ENCODE assay signal across 1 cellular context in the genomic region with DNA sequence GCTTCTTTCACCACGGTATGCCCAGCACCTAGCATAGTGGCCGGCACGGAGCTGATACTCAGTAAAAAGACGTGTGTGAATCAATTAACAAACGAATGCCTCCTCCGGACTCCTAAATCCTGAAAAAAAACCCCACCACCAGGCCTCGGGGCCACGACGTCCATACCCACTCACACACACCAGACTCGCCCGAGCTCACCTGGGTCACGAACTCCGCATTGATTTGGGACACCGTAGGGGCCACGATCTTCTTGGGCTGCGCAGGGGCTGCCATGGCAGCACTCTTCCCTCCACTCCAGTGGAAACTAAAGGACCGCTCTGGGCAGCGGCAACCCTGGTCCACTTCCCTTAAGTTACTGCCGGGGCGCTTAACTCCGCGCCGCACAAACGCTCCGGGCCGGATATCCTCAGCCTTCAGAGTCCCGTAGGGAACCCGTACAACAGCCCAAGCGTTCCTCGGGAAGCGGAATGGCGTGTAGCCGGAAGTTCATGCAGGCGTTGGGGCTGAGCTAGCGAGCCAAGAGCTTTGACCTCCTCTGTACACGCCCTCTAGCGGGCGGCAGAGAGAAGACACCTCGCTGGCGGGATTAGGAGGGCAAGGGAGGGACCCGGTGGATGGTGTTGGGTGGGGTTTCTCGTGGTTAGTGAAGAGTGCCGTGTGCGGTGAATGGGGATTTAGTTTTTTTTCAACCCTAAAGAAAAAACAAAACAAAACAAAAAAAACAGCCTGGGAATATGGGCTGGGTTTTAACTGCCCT.
TF ChIP-seq lines count a peak whose summit lies in the region.

A gene (minus strand): TSS at position 403 of the 758 bp plus-strand sequence. CDS start 129 bp downstream, at position 274.

TF ChIP-seq in HepG2, 621 proteins besides CTCF, POLR2A, EP300 and RAD21 (continued from another document and continues in another):
- TF ChIP-seq, protein P1, sequence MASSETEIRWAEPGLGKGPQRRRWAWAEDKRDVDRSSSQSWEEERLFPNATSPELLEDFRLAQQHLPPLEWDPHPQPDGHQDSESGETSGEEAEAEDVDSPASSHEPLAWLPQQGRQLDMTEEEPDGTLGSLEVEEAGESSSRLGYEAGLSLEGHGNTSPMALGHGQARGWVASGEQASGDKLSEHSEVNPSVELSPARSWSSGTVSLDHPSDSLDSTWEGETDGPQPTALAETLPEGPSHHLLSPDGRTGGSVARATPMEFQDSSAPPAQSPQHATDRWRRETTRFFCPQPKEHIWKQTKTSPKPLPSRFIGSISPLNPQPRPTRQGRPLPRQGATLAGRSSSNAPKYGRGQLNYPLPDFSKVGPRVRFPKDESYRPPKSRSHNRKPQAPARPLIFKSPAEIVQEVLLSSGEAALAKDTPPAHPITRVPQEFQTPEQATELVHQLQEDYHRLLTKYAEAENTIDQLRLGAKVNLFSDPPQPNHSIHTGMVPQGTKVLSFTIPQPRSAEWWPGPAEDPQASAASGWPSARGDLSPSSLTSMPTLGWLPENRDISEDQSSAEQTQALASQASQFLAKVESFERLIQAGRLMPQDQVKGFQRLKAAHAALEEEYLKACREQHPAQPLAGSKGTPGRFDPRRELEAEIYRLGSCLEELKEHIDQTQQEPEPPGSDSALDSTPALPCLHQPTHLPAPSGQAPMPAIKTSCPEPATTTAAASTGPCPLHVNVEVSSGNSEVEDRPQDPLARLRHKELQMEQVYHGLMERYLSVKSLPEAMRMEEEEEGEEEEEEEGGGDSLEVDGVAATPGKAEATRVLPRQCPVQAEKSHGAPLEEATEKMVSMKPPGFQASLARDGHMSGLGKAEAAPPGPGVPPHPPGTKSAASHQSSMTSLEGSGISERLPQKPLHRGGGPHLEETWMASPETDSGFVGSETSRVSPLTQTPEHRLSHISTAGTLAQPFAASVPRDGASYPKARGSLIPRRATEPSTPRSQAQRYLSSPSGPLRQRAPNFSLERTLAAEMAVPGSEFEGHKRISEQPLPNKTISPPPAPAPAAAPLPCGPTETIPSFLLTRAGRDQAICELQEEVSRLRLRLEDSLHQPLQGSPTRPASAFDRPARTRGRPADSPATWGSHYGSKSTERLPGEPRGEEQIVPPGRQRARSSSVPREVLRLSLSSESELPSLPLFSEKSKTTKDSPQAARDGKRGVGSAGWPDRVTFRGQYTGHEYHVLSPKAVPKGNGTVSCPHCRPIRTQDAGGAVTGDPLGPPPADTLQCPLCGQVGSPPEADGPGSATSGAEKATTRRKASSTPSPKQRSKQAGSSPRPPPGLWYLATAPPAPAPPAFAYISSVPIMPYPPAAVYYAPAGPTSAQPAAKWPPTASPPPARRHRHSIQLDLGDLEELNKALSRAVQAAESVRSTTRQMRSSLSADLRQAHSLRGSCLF (CRISPR knock-in tag; IDR thresholded peaks at IDR 0.05; ENCODE audit: borderline replicate concordance), result no peak
- TF ChIP-seq, protein P2, sequence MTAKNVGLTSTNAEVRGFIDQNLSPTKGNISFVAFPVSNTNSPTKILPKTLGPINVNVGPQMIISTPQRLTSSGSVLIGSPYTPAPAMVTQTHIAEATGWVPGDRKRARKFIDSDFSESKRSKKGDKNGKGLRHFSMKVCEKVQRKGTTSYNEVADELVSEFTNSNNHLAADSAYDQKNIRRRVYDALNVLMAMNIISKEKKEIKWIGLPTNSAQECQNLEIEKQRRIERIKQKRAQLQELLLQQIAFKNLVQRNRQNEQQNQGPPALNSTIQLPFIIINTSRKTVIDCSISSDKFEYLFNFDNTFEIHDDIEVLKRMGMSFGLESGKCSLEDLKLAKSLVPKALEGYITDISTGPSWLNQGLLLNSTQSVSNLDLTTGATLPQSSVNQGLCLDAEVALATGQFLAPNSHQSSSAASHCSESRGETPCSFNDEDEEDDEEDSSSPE (CRISPR knock-in tag; IDR thresholded peaks at IDR 0.05), result peak; percentile 72
- TF ChIP-seq, protein P3, sequence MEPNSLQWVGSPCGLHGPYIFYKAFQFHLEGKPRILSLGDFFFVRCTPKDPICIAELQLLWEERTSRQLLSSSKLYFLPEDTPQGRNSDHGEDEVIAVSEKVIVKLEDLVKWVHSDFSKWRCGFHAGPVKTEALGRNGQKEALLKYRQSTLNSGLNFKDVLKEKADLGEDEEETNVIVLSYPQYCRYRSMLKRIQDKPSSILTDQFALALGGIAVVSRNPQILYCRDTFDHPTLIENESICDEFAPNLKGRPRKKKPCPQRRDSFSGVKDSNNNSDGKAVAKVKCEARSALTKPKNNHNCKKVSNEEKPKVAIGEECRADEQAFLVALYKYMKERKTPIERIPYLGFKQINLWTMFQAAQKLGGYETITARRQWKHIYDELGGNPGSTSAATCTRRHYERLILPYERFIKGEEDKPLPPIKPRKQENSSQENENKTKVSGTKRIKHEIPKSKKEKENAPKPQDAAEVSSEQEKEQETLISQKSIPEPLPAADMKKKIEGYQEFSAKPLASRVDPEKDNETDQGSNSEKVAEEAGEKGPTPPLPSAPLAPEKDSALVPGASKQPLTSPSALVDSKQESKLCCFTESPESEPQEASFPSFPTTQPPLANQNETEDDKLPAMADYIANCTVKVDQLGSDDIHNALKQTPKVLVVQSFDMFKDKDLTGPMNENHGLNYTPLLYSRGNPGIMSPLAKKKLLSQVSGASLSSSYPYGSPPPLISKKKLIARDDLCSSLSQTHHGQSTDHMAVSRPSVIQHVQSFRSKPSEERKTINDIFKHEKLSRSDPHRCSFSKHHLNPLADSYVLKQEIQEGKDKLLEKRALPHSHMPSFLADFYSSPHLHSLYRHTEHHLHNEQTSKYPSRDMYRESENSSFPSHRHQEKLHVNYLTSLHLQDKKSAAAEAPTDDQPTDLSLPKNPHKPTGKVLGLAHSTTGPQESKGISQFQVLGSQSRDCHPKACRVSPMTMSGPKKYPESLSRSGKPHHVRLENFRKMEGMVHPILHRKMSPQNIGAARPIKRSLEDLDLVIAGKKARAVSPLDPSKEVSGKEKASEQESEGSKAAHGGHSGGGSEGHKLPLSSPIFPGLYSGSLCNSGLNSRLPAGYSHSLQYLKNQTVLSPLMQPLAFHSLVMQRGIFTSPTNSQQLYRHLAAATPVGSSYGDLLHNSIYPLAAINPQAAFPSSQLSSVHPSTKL (CRISPR knock-in tag; IDR thresholded peaks at IDR 0.05), result peak; percentile 77
- peak; percentile 53; the same call in 1 of the 2 replicates for TF ChIP-seq ZSCAN21 (CRISPR knock-in tag; IDR thresholded peaks at IDR 0.05; ENCODE audit: borderline replicate concordance)
- no peak for TF ChIP-seq WIZ (CRISPR knock-in tag; IDR thresholded peaks at IDR 0.05)
- no peak for TF ChIP-seq CEBPG (CRISPR knock-in tag; IDR thresholded peaks at IDR 0.05)
- peak; percentile 82 for TF ChIP-seq FOXA3 (CRISPR knock-in tag; IDR thresholded peaks at IDR 0.05)
- TF ChIP-seq HES4 (CRISPR knock-in tag; IDR thresholded peaks at IDR 0.05; ENCODE audit: borderline replicate concordance), result no peak
- peak; percentile 87 for TF ChIP-seq BORCS8-MEF2B (CRISPR knock-in tag; IDR thresholded peaks at IDR 0.05)
- TF ChIP-seq, protein P4, sequence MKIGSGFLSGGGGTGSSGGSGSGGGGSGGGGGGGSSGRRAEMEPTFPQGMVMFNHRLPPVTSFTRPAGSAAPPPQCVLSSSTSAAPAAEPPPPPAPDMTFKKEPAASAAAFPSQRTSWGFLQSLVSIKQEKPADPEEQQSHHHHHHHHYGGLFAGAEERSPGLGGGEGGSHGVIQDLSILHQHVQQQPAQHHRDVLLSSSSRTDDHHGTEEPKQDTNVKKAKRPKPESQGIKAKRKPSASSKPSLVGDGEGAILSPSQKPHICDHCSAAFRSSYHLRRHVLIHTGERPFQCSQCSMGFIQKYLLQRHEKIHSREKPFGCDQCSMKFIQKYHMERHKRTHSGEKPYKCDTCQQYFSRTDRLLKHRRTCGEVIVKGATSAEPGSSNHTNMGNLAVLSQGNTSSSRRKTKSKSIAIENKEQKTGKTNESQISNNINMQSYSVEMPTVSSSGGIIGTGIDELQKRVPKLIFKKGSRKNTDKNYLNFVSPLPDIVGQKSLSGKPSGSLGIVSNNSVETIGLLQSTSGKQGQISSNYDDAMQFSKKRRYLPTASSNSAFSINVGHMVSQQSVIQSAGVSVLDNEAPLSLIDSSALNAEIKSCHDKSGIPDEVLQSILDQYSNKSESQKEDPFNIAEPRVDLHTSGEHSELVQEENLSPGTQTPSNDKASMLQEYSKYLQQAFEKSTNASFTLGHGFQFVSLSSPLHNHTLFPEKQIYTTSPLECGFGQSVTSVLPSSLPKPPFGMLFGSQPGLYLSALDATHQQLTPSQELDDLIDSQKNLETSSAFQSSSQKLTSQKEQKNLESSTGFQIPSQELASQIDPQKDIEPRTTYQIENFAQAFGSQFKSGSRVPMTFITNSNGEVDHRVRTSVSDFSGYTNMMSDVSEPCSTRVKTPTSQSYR (CRISPR knock-in tag; IDR thresholded peaks at IDR 0.05; ENCODE audit: borderline replicate concordance), result no peak
- TF ChIP-seq ATF1 (CRISPR knock-in tag; IDR thresholded peaks at IDR 0.05), result peak; percentile 93
- TF ChIP-seq, protein P5, sequence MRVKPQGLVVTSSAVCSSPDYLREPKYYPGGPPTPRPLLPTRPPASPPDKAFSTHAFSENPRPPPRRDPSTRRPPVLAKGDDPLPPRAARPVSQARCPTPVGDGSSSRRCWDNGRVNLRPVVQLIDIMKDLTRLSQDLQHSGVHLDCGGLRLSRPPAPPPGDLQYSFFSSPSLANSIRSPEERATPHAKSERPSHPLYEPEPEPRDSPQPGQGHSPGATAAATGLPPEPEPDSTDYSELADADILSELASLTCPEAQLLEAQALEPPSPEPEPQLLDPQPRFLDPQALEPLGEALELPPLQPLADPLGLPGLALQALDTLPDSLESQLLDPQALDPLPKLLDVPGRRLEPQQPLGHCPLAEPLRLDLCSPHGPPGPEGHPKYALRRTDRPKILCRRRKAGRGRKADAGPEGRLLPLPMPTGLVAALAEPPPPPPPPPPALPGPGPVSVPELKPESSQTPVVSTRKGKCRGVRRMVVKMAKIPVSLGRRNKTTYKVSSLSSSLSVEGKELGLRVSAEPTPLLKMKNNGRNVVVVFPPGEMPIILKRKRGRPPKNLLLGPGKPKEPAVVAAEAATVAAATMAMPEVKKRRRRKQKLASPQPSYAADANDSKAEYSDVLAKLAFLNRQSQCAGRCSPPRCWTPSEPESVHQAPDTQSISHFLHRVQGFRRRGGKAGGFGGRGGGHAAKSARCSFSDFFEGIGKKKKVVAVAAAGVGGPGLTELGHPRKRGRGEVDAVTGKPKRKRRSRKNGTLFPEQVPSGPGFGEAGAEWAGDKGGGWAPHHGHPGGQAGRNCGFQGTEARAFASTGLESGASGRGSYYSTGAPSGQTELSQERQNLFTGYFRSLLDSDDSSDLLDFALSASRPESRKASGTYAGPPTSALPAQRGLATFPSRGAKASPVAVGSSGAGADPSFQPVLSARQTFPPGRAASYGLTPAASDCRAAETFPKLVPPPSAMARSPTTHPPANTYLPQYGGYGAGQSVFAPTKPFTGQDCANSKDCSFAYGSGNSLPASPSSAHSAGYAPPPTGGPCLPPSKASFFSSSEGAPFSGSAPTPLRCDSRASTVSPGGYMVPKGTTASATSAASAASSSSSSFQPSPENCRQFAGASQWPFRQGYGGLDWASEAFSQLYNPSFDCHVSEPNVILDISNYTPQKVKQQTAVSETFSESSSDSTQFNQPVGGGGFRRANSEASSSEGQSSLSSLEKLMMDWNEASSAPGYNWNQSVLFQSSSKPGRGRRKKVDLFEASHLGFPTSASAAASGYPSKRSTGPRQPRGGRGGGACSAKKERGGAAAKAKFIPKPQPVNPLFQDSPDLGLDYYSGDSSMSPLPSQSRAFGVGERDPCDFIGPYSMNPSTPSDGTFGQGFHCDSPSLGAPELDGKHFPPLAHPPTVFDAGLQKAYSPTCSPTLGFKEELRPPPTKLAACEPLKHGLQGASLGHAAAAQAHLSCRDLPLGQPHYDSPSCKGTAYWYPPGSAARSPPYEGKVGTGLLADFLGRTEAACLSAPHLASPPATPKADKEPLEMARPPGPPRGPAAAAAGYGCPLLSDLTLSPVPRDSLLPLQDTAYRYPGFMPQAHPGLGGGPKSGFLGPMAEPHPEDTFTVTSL (CRISPR knock-in tag; IDR thresholded peaks at IDR 0.05; ENCODE audit: borderline replicate concordance), result peak; percentile 48; the same call in 1 of the 2 replicates
- peak; percentile 61; the same call in 1 of the 2 replicates for TF ChIP-seq ZNF441 (CRISPR knock-in tag; IDR thresholded peaks at IDR 0.05; ENCODE audit: borderline replicate concordance)
- no peak for TF ChIP-seq CENPT (CRISPR knock-in tag; IDR thresholded peaks at IDR 0.05; ENCODE audit: low read depth)
- TF ChIP-seq, protein P6, sequence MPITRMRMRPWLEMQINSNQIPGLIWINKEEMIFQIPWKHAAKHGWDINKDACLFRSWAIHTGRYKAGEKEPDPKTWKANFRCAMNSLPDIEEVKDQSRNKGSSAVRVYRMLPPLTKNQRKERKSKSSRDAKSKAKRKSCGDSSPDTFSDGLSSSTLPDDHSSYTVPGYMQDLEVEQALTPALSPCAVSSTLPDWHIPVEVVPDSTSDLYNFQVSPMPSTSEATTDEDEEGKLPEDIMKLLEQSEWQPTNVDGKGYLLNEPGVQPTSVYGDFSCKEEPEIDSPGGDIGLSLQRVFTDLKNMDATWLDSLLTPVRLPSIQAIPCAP (CRISPR knock-in tag; IDR thresholded peaks at IDR 0.05; ENCODE audit: low read depth), result peak; percentile 70; the same call in 1 of the 2 replicates
- peak; percentile 53; the same call in 1 of the 2 replicates for TF ChIP-seq TBX2 (CRISPR knock-in tag; IDR thresholded peaks at IDR 0.05; ENCODE audit: borderline replicate concordance)
- TF ChIP-seq HMG20A (CRISPR knock-in tag; IDR thresholded peaks at IDR 0.05; ENCODE audit: borderline replicate concordance), result peak; percentile 19; the same call in 1 of the 2 replicates
- TF ChIP-seq SP5 (CRISPR knock-in tag; IDR thresholded peaks at IDR 0.05; ENCODE audit: borderline replicate concordance, low read depth), result no peak
- TF ChIP-seq IKZF4 (CRISPR knock-in tag; IDR thresholded peaks at IDR 0.05; ENCODE audit: borderline replicate concordance, low read depth, not compliant biosample characterization), result no peak
- TF ChIP-seq, protein P7, sequence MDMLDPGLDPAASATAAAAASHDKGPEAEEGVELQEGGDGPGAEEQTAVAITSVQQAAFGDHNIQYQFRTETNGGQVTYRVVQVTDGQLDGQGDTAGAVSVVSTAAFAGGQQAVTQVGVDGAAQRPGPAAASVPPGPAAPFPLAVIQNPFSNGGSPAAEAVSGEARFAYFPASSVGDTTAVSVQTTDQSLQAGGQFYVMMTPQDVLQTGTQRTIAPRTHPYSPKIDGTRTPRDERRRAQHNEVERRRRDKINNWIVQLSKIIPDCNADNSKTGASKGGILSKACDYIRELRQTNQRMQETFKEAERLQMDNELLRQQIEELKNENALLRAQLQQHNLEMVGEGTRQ (IDR thresholded peaks at IDR 0.05; ENCODE audit: low read depth, low read length), result no peak
- TF ChIP-seq, protein P7 (CRISPR knock-in tag; IDR thresholded peaks at IDR 0.05; ENCODE audit: borderline replicate concordance), result no peak
- no peak for TF ChIP-seq ZFP36L1 (CRISPR knock-in tag; IDR thresholded peaks at IDR 0.05)
- no peak for TF ChIP-seq ZNF776 (CRISPR knock-in tag; IDR thresholded peaks at IDR 0.05)
- TF ChIP-seq NCOA2 (CRISPR knock-in tag; IDR thresholded peaks at IDR 0.05), result peak; percentile 63
- TF ChIP-seq PHF21A (CRISPR knock-in tag; IDR thresholded peaks at IDR 0.05), result peak; percentile 71
- no peak for TF ChIP-seq KLF15 (CRISPR knock-in tag; IDR thresholded peaks at IDR 0.05; ENCODE audit: borderline replicate concordance)
- 0 out of 2 replicates have a peak, but pooled peaks have one; percentile 59 for TF ChIP-seq ZFP37 (CRISPR knock-in tag; IDR thresholded peaks at IDR 0.05; ENCODE audit: borderline replicate concordance)
- TF ChIP-seq HDAC1 (CRISPR knock-in tag; IDR thresholded peaks at IDR 0.05), result peak; percentile 95
- TF ChIP-seq ZNF589 (CRISPR knock-in tag; conservative IDR thresholded peaks at IDR 0.05), result peak; percentile 86
- no peak for TF ChIP-seq ZNF432 (CRISPR knock-in tag; IDR thresholded peaks at IDR 0.05; ENCODE audit: borderline replicate concordance)
- TF ChIP-seq ZNF619 (CRISPR knock-in tag; IDR thresholded peaks at IDR 0.05), result no peak
